15 cellular contexts compared by ENCODE assay signal in genomic region chr3:1954632-1955031, GRCh38.
DNase-seq lines count a peak whose midpoint lies in the region; ATAC-seq and TF ChIP-seq lines count a peak whose summit lies in the region.
"Had no signal": no experiment of that assay in that cellular context is flagged by ENCODE, and none has a peak within 500 bp of the region (broad histone marks: within the 10 kb centered on the region; RNA-seq: fewer than 3 reads in every experiment).

No MANE protein-coding gene starts in this region.

- peaks cover 3% of the 10 kb centered on the region for H3K9me3 Mint-ChIP-seq in activated CD4-positive, alpha-beta T cell treated with anti-CD3 and anti-CD28 coated beads for 36 hours (ENCODE audit: low read depth)
- H3K9me3 Mint-ChIP-seq in activated naive CD8-positive, alpha-beta T cell treated with anti-CD3 and anti-CD28 coated beads, Interleukin-2, amount 50 U/mL, for 24 hours: peaks cover 13% of the 10 kb centered on the region
- H3K9me3 Mint-ChIP-seq in activated naive CD8-positive, alpha-beta T cell treated with anti-CD3 and anti-CD28 coated beads for 36 hours: peaks cover 6% of the 10 kb centered on the region
- H3K9me3 Mint-ChIP-seq in stimulated activated naive CD8-positive, alpha-beta T cell treated with anti-CD3 and anti-CD28 coated beads, Interleukin-15, amount 100 ng/mL, for 72 hours: peaks cover 13 to 16% of the 10 kb centered on the region in 2 donors

- H3K4me1 ChIP-seq in psoas muscle: no peaks in the 10 kb centered on the region
- H3K4me1 ChIP-seq: A549, Caco-2 had no signal

- ATAC-seq in activated CD4-positive, alpha-beta T cell treated with anti-CD3 and anti-CD28 coated beads for 36 hours: peak; percentile 72
- ATAC-seq in activated naive CD8-positive, alpha-beta T cell treated with anti-CD3 and anti-CD28 coated beads, Interleukin-2, amount 50 U/mL, for 24 hours: peak; percentile 79
- peak; percentile 42 for ATAC-seq in stimulated activated naive CD8-positive, alpha-beta T cell treated with anti-CD3 and anti-CD28 coated beads, Interleukin-15, amount 100 ng/mL, for 72 hours
- ATAC-seq in psoas muscle: no peak
- ATAC-seq: A549, GM23338 had no signal

- H3K27me3 ChIP-seq in psoas muscle (ENCODE audit: insufficient read depth in 3 of 3, low read length in 2 of 3): no peaks in the 10 kb centered on the region

- POLR2A ChIA-PET in activated CD4-positive, alpha-beta T cell treated with anti-CD3 and anti-CD28 coated beads for 36 hours (lab: Charles Lee): no interaction called here

- no peak for TF ChIP-seq CTCF in psoas muscle (IDR thresholded peaks at IDR 0.05)

- CTCF ChIA-PET in activated CD4-positive, alpha-beta T cell treated with anti-CD3 and anti-CD28 coated beads for 36 hours (lab: Charles Lee): interaction anchor here (0.7 kb wide), 1 partner anchor 67 kb away, joined by 3 read pairs; no protein-coding TSS in a partner anchor

- no peaks in the 10 kb centered on the region for H3K36me3 Mint-ChIP-seq in activated CD4-positive, alpha-beta T cell treated with anti-CD3 and anti-CD28 coated beads for 36 hours (ENCODE audit: low read depth)
- no peaks in the 10 kb centered on the region for H3K36me3 Mint-ChIP-seq in activated naive CD8-positive, alpha-beta T cell treated with anti-CD3 and anti-CD28 coated beads, Interleukin-2, amount 50 U/mL, for 24 hours (ENCODE audit: low read depth)
- H3K36me3 Mint-ChIP-seq in activated naive CD8-positive, alpha-beta T cell treated with anti-CD3 and anti-CD28 coated beads for 36 hours: no peaks in the 10 kb centered on the region

- intact Hi-C loops in activated CD4-positive, alpha-beta T cell treated with anti-CD3 and anti-CD28 coated beads for 36 hours (cut with DNase I, micrococcal nuclease): no loop called here
- intact Hi-C loops in psoas muscle (cut with DNase I): no loop called here

- no peak overlapping the region for H3K27ac Mint-ChIP-seq in activated CD4-positive, alpha-beta T cell treated with anti-CD3 and anti-CD28 coated beads for 36 hours
- peak overlapping the region; percentile 9 for H3K27ac Mint-ChIP-seq in activated naive CD8-positive, alpha-beta T cell treated with anti-CD3 and anti-CD28 coated beads, Interleukin-2, amount 50 U/mL, for 24 hours
- H3K27ac Mint-ChIP-seq in activated naive CD8-positive, alpha-beta T cell treated with anti-CD3 and anti-CD28 coated beads for 36 hours: no peak overlapping the region
- H3K27ac Mint-ChIP-seq in stimulated activated naive CD8-positive, alpha-beta T cell treated with anti-CD3 and anti-CD28 coated beads, Interleukin-15, amount 100 ng/mL, for 72 hours: no peak overlapping the region
- H3K27ac Mint-ChIP-seq: CD4-positive, alpha-beta T cell; GM23338 had no signal

- no peak overlapping the region for H3K4me3 ChIP-seq in psoas muscle
- H3K4me3 ChIP-seq: A549, GM23338 had no signal

- H3K36me3 ChIP-seq in psoas muscle (ENCODE audit: insufficient read depth in 1 of 2, low read depth in 1 of 2): no peaks in the 10 kb centered on the region

- peaks cover 7% of the 10 kb centered on the region for H3K4me1 Mint-ChIP-seq in activated CD4-positive, alpha-beta T cell treated with anti-CD3 and anti-CD28 coated beads for 36 hours
- peaks cover 6% of the 10 kb centered on the region for H3K4me1 Mint-ChIP-seq in activated naive CD8-positive, alpha-beta T cell treated with anti-CD3 and anti-CD28 coated beads, Interleukin-2, amount 50 U/mL, for 24 hours
- H3K4me1 Mint-ChIP-seq in activated naive CD8-positive, alpha-beta T cell treated with anti-CD3 and anti-CD28 coated beads for 36 hours: no peaks in the 10 kb centered on the region
- no peaks in the 10 kb centered on the region for H3K4me1 Mint-ChIP-seq in stimulated activated naive CD8-positive, alpha-beta T cell treated with anti-CD3 and anti-CD28 coated beads, Interleukin-15, amount 100 ng/mL, for 72 hours
- H3K4me1 Mint-ChIP-seq: GM23338 had no signal

- no peak for DNase-seq in activated CD4-positive, alpha-beta T cell treated with anti-CD3 and anti-CD28 coated beads for 36 hours
- DNase-seq in activated CD4-positive, alpha-beta T cell treated with anti-CD3 and anti-CD28 coated beads for 4 hours: no peak
- no peak for DNase-seq in activated naive CD8-positive, alpha-beta T cell treated with anti-CD3 and anti-CD28 coated beads, Interleukin-2, amount 50 U/mL, for 24 hours
- no peak for DNase-seq in activated naive CD8-positive, alpha-beta T cell treated with anti-CD3 and anti-CD28 coated beads for 36 hours
- no peak for DNase-seq in stimulated activated naive CD8-positive, alpha-beta T cell treated with anti-CD3 and anti-CD28 coated beads, Interleukin-15, amount 100 ng/mL, for 72 hours
- DNase-seq in psoas muscle (no peak), mesenteric fat pad (ENCODE audit: low spot score) (no peak)
- DNase-seq: AML-193; Caco-2; CD4-positive, alpha-beta T cell; HCEC 1CT had no signal

- H3K9me3 ChIP-seq in psoas muscle: no peaks in the 10 kb centered on the region
- H3K9me3 ChIP-seq: A549, Caco-2 had no signal

- H3K4me3 Mint-ChIP-seq in activated CD4-positive, alpha-beta T cell treated with anti-CD3 and anti-CD28 coated beads for 36 hours: no peak overlapping the region
- H3K4me3 Mint-ChIP-seq in activated naive CD8-positive, alpha-beta T cell treated with anti-CD3 and anti-CD28 coated beads, Interleukin-2, amount 50 U/mL, for 24 hours: no peak overlapping the region
- H3K4me3 Mint-ChIP-seq in activated naive CD8-positive, alpha-beta T cell treated with anti-CD3 and anti-CD28 coated beads for 36 hours: no peak overlapping the region
- H3K4me3 Mint-ChIP-seq in stimulated activated naive CD8-positive, alpha-beta T cell treated with anti-CD3 and anti-CD28 coated beads, Interleukin-15, amount 100 ng/mL, for 72 hours: no peak overlapping the region
- H3K4me3 Mint-ChIP-seq: CD4-positive, alpha-beta T cell; GM23338 had no signal

- H3K27me3 Mint-ChIP-seq in activated CD4-positive, alpha-beta T cell treated with anti-CD3 and anti-CD28 coated beads for 36 hours: no peaks in the 10 kb centered on the region
- no peaks in the 10 kb centered on the region for H3K27me3 Mint-ChIP-seq in activated naive CD8-positive, alpha-beta T cell treated with anti-CD3 and anti-CD28 coated beads, Interleukin-2, amount 50 U/mL, for 24 hours
- no peaks in the 10 kb centered on the region for H3K27me3 Mint-ChIP-seq in activated naive CD8-positive, alpha-beta T cell treated with anti-CD3 and anti-CD28 coated beads for 36 hours
- no peaks in the 10 kb centered on the region for H3K27me3 Mint-ChIP-seq in stimulated activated naive CD8-positive, alpha-beta T cell treated with anti-CD3 and anti-CD28 coated beads, Interleukin-15, amount 100 ng/mL, for 72 hours
- H3K27me3 Mint-ChIP-seq: CD4-positive, alpha-beta T cell had no signal

- no peak overlapping the region for H3K27ac ChIP-seq in psoas muscle
- H3K27ac ChIP-seq: 22Rv1, A549, C4-2B had no signal

Comparison
In these comparisons a context has a peak if more than half of its experiments do, and no peak if none do; other contexts are left out.
1. ATAC-seq: peak in activated CD4-positive, alpha-beta T cell treated with anti-CD3 and anti-CD28 coated beads for 36 hours (single experiment), activated naive CD8-positive, alpha-beta T cell treated with anti-CD3 and anti-CD28 coated beads, Interleukin-2, amount 50 U/mL, for 24 hours (single experiment) and stimulated activated naive CD8-positive, alpha-beta T cell treated with anti-CD3 and anti-CD28 coated beads, Interleukin-15, amount 100 ng/mL, for 72 hours (single experiment); none in psoas muscle (0 of 4).